In the genomic region with DNA sequence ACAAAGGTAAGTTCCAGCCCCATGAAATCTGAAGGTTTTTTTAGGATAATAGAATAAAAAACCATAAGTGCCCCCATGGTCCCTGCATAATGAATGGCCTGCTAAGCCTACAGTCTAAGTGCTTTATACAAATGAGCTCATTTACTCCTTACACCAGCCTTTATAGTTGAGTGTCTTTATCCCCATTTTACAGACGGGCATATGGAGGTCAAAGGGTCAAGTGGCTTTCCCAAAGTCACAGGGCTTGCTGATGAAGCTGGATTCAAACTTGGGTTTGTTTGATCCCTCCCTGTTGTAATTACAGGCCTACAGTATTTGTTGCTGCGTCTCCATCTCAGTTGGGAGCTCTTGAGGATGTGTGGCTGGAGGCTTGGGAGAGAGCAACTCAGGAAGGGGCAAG, we compare ENCODE assay signal across 34 cellular contexts. TPM values are rescaled to one million over a fixed set of nuclear protein-coding genes. Genes with fewer than 3 reads are reported as not detected.
"Had no signal": no experiment of that assay in that cellular context is flagged by ENCODE, and none has a peak within 500 bp of the region (broad histone marks: within the 10 kb centered on the region; RNA-seq: fewer than 3 reads in every experiment).

No MANE protein-coding gene starts in this region.

- H3K36me3 ChIP-seq: brain microvascular endothelial cell, esophagus muscularis mucosa, gastrocnemius medialis, WERI-Rb-1 had no signal

- DNase-seq: activated B cell treated with CpG ODN at 0.5 μM for 24 hours; activated CD4-positive, alpha-beta T cell treated with anti-CD3 and anti-CD28 coated beads for 48 hours; activated CD4-positive, alpha-beta T cell treated with anti-CD3 and anti-CD28 coated beads, Interleukin-2, amount 50 U/mL, for 1 hour; activated CD4-positive, alpha-beta T cell treated with anti-CD3 and anti-CD28 coated beads, Interleukin-2, amount 50 U/mL, for 48 hours; activated CD8-positive, alpha-beta memory T cell treated with anti-CD3 and anti-CD28 coated beads for 24 hours; activated CD8-positive, alpha-beta T cell treated with anti-CD3 and anti-CD28 coated beads for 36 hours; activated effector memory CD4-positive, alpha-beta T cell treated with Interleukin-2 at 50 U/mL for 16 hours; activated gamma-delta T cell treated with Interleukin-2 at 50 U/mL for 16 hours; activated naive CD4-positive, alpha-beta T cell treated with anti-CD3 and anti-CD28 coated beads, Interleukin-2, amount 50 U/mL, for 16 hours; activated naive CD4-positive, alpha-beta T cell treated with Interleukin-2 at 50 U/mL for 16 hours; activated T-cell treated with anti-CD3 and anti-CD28 coated beads, Interleukin-2, amount 50 U/mL, for 4 hours; amniotic stem cell; anterior cingulate cortex; brain microvascular endothelial cell; caudate nucleus; cortex of kidney; dermis blood vessel endothelial cell; effector CD4-positive, alpha-beta T cell; effector memory CD8-positive, alpha-beta T cell; erythroblast; foreskin keratinocyte; gastrocnemius medialis; glutamatergic neuron; T-cell; T1000; WERI-Rb-1 had no signal

- H3K9me3 Mint-ChIP-seq: activated B cell treated with CpG ODN at 0.5 μM for 24 hours; activated CD8-positive, alpha-beta T cell treated with anti-CD3 and anti-CD28 coated beads for 36 hours; activated T-cell treated with anti-CD3 and anti-CD28 coated beads, Interleukin-2, amount 50 U/mL, for 4 hours; activated T-helper 17 cell treated with anti-CD3 and anti-CD28 coated beads, Interleukin-2, amount 50 U/mL, for 72 hours; effector memory CD8-positive, alpha-beta T cell; T-cell; T-helper 1 cell treated with Interleukin-12 subunit alpha and Interleukin-12 subunit beta and Interleukin-4 antibody, amounts not matched to agents 30 μg/mL and 1 μg/mL, for 36 hours; T-helper 2 cell treated with Interferon-gamma antibody and Interleukin-4, amounts not matched to agents 5 μg/mL and 100 μg/mL, for 36 hours had no signal

- H3K9me3 ChIP-seq: esophagus muscularis mucosa, gastrocnemius medialis had no signal

- H3K4me1 Mint-ChIP-seq: activated B cell treated with CpG ODN at 0.5 μM for 24 hours; activated T-helper 17 cell treated with anti-CD3 and anti-CD28 coated beads, Interleukin-2, amount 50 U/mL, for 72 hours; T-cell had no signal

- H3K4me3 Mint-ChIP-seq: activated B cell treated with CpG ODN at 0.5 μM for 24 hours; activated CD8-positive, alpha-beta T cell treated with anti-CD3 and anti-CD28 coated beads for 36 hours; activated naive CD8-positive, alpha-beta T cell; activated T-cell treated with anti-CD3 and anti-CD28 coated beads, Interleukin-2, amount 50 U/mL, for 4 hours; activated T-helper 17 cell treated with anti-CD3 and anti-CD28 coated beads, Interleukin-2, amount 50 U/mL, for 72 hours; effector memory CD8-positive, alpha-beta T cell; T-cell; T-helper 1 cell treated with Interleukin-12 subunit alpha and Interleukin-12 subunit beta and Interleukin-4 antibody, amounts not matched to agents 30 μg/mL and 1 μg/mL, for 36 hours; T-helper 2 cell treated with Interferon-gamma antibody and Interleukin-4, amounts not matched to agents 5 μg/mL and 100 μg/mL, for 36 hours had no signal

- H3K27me3 ChIP-seq: brain microvascular endothelial cell, esophagus muscularis mucosa, foreskin keratinocyte, gastrocnemius medialis had no signal

- ATAC-seq: activated CD4-positive, CD25-positive, alpha-beta regulatory T cell treated with anti-CD3 and anti-CD28 coated beads, Interleukin-2, amount 50 U/mL, for 24 hours; activated CD8-positive, alpha-beta T cell treated with anti-CD3 and anti-CD28 coated beads for 36 hours; activated T-cell treated with anti-CD3 and anti-CD28 coated beads, Interleukin-2, amount 50 U/mL, for 4 hours; activated T-helper 17 cell treated with anti-CD3 and anti-CD28 coated beads, Interleukin-2, amount 50 U/mL, for 72 hours; effector memory CD8-positive, alpha-beta T cell; foreskin keratinocyte; gastrocnemius medialis; T-cell had no signal

- FAIRE-seq: astrocyte, colon had no signal

- H3K27ac Mint-ChIP-seq: activated B cell treated with CpG ODN at 0.5 μM for 24 hours; activated CD8-positive, alpha-beta T cell treated with anti-CD3 and anti-CD28 coated beads for 36 hours; activated naive CD8-positive, alpha-beta T cell; activated T-helper 17 cell treated with anti-CD3 and anti-CD28 coated beads, Interleukin-2, amount 50 U/mL, for 72 hours; effector memory CD8-positive, alpha-beta T cell; T-cell; T-helper 1 cell treated with Interleukin-12 subunit alpha and Interleukin-12 subunit beta and Interleukin-4 antibody, amounts not matched to agents 30 μg/mL and 1 μg/mL, for 36 hours; T-helper 2 cell treated with Interferon-gamma antibody and Interleukin-4, amounts not matched to agents 5 μg/mL and 100 μg/mL, for 36 hours had no signal

- H3K27ac ChIP-seq: brain microvascular endothelial cell, esophagus muscularis mucosa, foreskin keratinocyte, gastrocnemius medialis, WERI-Rb-1 had no signal

- H3K4me3 ChIP-seq: esophagus muscularis mucosa, gastrocnemius medialis had no signal

- H3K4me1 ChIP-seq: foreskin keratinocyte had no signal

RNA-seq across cellular contexts. Expression of a gene that starts 28.3 kb away (rescaled TPM):
- total RNA-seq: activated CD8-positive, alpha-beta T cell treated with anti-CD3 and anti-CD28 coated beads for 36 hours; activated T-helper 17 cell treated with anti-CD3 and anti-CD28 coated beads, Interleukin-2, amount 50 U/mL, for 72 hours had no signal
